Comparison of ENCODE assay signal across 1 cellular context in the genomic region with DNA sequence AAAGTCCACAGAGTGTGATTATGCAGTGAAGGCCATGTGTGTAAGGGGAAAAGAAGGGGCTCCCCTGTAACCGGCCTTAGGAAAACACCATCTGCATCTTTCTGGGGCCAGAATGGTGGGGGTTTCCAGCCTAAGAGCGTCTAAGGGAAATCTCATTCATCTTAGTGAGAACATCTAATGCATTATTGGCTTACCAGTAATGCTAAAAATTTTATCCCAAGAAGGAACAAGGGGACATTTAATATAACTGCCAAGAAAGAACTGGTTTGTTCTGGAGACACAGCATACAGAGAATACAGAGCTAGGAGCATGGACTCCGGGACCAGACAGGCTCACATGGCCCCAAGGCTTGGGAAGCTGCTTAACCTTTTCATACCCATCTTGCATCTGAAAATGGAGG.
TF ChIP-seq lines count a peak whose summit lies in the region.

No MANE protein-coding gene starts in this region.

TF ChIP-seq in H1, 55 proteins besides CTCF, POLR2A, EP300 and RAD21 (continued from another document):
- TF ChIP-seq CTBP2 (IDR thresholded peaks at IDR 0.05; ENCODE audit: borderline replicate concordance, insufficient read depth, insufficient read length, low read length) (no peak), HDAC2 (IDR thresholded peaks at IDR 0.05; ENCODE audit: borderline replicate concordance in 1 of 2, low read depth in 2 of 2, low read length in 2 of 2) (no peak), JUND (IDR thresholded peaks at IDR 0.05; ENCODE audit: low read length) (no peak), BCL11A (IDR thresholded peaks at IDR 0.05; ENCODE audit: low read depth in 2 of 2, low read length in 2 of 2) (no peak), EGR1 (IDR thresholded peaks at IDR 0.05; ENCODE audit: borderline replicate concordance, low read depth, low read length) (no peak), CHD1 (IDR thresholded peaks at IDR 0.05; ENCODE audit: low read depth, low read length) (no peak), CHD2 (IDR thresholded peaks at IDR 0.05; ENCODE audit: low read length) (no peak), SAP30 (IDR thresholded peaks at IDR 0.05; ENCODE audit: insufficient read depth, insufficient replicate concordance, low read length) (no peak), GABPA (IDR thresholded peaks at IDR 0.05; ENCODE audit: borderline replicate concordance, insufficient read depth, low read length) (no peak)
- TF ChIP-seq, protein P1, sequence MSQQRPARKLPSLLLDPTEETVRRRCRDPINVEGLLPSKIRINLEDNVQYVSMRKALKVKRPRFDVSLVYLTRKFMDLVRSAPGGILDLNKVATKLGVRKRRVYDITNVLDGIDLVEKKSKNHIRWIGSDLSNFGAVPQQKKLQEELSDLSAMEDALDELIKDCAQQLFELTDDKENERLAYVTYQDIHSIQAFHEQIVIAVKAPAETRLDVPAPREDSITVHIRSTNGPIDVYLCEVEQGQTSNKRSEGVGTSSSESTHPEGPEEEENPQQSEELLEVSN (IDR thresholded peaks at IDR 0.05) = no peak
- TF ChIP-seq, protein P2, sequence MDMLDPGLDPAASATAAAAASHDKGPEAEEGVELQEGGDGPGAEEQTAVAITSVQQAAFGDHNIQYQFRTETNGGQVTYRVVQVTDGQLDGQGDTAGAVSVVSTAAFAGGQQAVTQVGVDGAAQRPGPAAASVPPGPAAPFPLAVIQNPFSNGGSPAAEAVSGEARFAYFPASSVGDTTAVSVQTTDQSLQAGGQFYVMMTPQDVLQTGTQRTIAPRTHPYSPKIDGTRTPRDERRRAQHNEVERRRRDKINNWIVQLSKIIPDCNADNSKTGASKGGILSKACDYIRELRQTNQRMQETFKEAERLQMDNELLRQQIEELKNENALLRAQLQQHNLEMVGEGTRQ (IDR thresholded peaks at IDR 0.05; ENCODE audit: low read length) = no peak
TF ChIP-seq in H1: peak in this region for 0.
